8 cellular contexts compared by ENCODE assay signal in genomic region chr18:55721006-55721405, GRCh38.
DNase-seq lines count a peak whose midpoint lies in the region; TF ChIP-seq lines count a peak whose summit lies in the region.
"Not testable (repeated sequence)": the region's sequence is repeated elsewhere in the genome, so short reads cannot be mapped to it uniquely, and the experiment has no call there.

No MANE protein-coding gene starts in this region.

- DNase-seq in NCI-H146 treated with DMSO at 0.1 percent for 48 hours (lab: John Stamatoyannopoulos, UW; ENCODE audit: unreplicated experiment): peak; percentile 22
- DNase-seq in NCI-H748 (lab: John Stamatoyannopoulos, UW; ENCODE audit: unreplicated experiment): peak; percentile 67
- peak; percentile 37 for DNase-seq in RPMI8226
- DNase-seq in fibroblast of villous mesenchyme (ENCODE audit: low read depth): not testable (repeated sequence)
- DNase-seq in neural crest cell (ENCODE audit: low read depth, low spot score): peak; percentile 12

- not testable (repeated sequence) for TF ChIP-seq CTCF in 22Rv1 (IDR thresholded peaks at IDR 0.05); fibroblast of villous mesenchyme (IDR thresholded peaks at IDR 0.05; ENCODE audit: insufficient read depth, low read depth, low read length); neural crest cell (conservative IDR thresholded peaks at IDR 0.05)

- H3K36me3 Mint-ChIP-seq in neural crest cell (ENCODE audit: low read depth): not testable (repeated sequence)

- H3K4me1 Mint-ChIP-seq in neural crest cell: not testable (repeated sequence)

- peak overlapping the region; percentile 91 for H3K4me3 Mint-ChIP-seq in neural crest cell

- WGBS in HUES64: 28% methylated on average over 13 of the region's 21 CpGs

- not testable (repeated sequence) for H3K27me3 Mint-ChIP-seq in neural crest cell (ENCODE audit: low read depth)

- peak overlapping the region; percentile 70 for H3K9ac ChIP-seq in ES-I3 (ENCODE audit: low read depth, low read length)
- peak overlapping the region; percentile 75 for H3K9ac ChIP-seq in HUES64 (ENCODE audit: low read depth, low read length)

- H3K27ac ChIP-seq in 22Rv1 (peak overlapping the region; percentile 78), HUES64 (ENCODE audit: low read depth, low read length) (peak overlapping the region; percentile 41; the same call in 1 of the 2 replicates)

- H3K4me3 ChIP-seq in HUES64 (ENCODE audit: low read length) (peak overlapping the region; percentile 59), fibroblast of villous mesenchyme (ENCODE audit: low read depth, low read length) (peak overlapping the region; percentile 60)

- H3K36me3 ChIP-seq in ES-I3 (ENCODE audit: insufficient read depth, low read length); HUES64 (ENCODE audit: insufficient read depth, low read length): not testable (repeated sequence)

- peak overlapping the region; percentile 89 for H3K27ac Mint-ChIP-seq in neural crest cell (ENCODE audit: unreplicated experiment)

- H3K9me3 Mint-ChIP-seq in neural crest cell: not testable (repeated sequence)

- not testable (repeated sequence) for H3K4me1 ChIP-seq in ES-I3 (ENCODE audit: insufficient read depth, low read length); HUES64 (ENCODE audit: insufficient read depth, low read length)

- H3K27me3 ChIP-seq in HUES64 (ENCODE audit: insufficient read depth, low read length): not testable (repeated sequence)

- H3K9me3 ChIP-seq in ES-I3 (ENCODE audit: control insufficient read depth, insufficient read depth, low read length); HUES64 (ENCODE audit: insufficient read depth, low read depth, low read length): not testable (repeated sequence)
